In the genomic region with DNA sequence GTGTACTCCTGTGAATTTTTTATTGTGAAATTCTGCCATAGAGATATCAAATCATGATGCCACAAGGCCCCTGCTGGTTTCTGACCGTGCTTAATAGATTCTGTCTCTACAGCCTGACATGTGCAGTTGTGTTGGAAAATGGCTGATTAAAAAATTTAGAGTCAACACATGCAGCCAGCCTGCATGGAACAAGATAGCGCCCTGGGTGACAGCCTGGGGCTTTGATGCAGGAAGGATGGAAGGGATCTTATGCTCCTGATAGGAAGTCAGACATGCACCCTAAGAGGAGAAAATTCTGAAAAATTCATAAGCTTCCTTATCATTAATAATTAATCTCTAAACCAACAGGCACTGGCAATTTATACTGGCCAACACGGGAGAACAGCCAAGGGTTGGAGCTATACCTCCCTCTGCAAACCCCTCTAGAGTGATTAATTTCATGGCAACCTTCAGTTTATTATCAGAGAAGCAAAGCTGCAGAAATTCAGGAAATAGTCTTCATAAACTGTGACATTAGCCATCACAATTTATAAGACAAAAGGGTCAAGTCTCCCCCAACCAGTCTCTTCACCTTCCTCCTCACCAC, we compare ENCODE assay signal across 16 cellular contexts.
DNase-seq lines count a peak whose midpoint lies in the region; ATAC-seq and TF ChIP-seq lines count a peak whose summit lies in the region.
"Had no signal": no experiment of that assay in that cellular context is flagged by ENCODE, and none has a peak within 500 bp of the region (broad histone marks: within the 10 kb centered on the region; RNA-seq: fewer than 3 reads in every experiment).

No MANE protein-coding gene starts in this region.

- DNase-seq in BE2C (peak; percentile 41), WTC11 (ENCODE audit: low spot score) (no peak), neural progenitor cell (ENCODE audit: low spot score) (no peak), DMS153 treated with DMSO at 0.1 percent for 48 hours (lab: John Stamatoyannopoulos, UW; ENCODE audit: unreplicated experiment) (no peak), T-helper 9 cell (no peak)
- DNase-seq: CD4-positive, alpha-beta memory T cell; DMS153; DND-41; GF-D8; GM23248 had no signal

- H3K9me3 Mint-ChIP-seq in WTC11: peaks cover 8% of the 10 kb centered on the region
- H3K9me3 Mint-ChIP-seq in neural progenitor cell: no peaks in the 10 kb centered on the region

- H3F3A ChIP-seq in DOHH2 (ENCODE audit: control insufficient read depth, insufficient read depth) (peaks cover 37% of the 10 kb centered on the region), neural progenitor cell (ENCODE audit: low read depth) (peaks cover 22% of the 10 kb centered on the region)

- H3K9me3 ChIP-seq in BE2C (no peaks in the 10 kb centered on the region), DOHH2 (ENCODE audit: control insufficient read depth, insufficient read depth, low read length) (no peaks in the 10 kb centered on the region), neural progenitor cell (ENCODE audit: low read depth) (no peaks in the 10 kb centered on the region)
- H3K9me3 ChIP-seq: HAP-1 had no signal

- H3K27me3 Mint-ChIP-seq in WTC11 (ENCODE audit: low read depth) (no peaks in the 10 kb centered on the region), neural progenitor cell (ENCODE audit: insufficient read depth, low read depth) (no peaks in the 10 kb centered on the region)

- TF ChIP-seq CTCF in BE2C (IDR thresholded peaks at IDR 0.05; ENCODE audit: low read depth, low read length) (no peak), DOHH2 (IDR thresholded peaks at IDR 0.05; ENCODE audit: low read depth, low read length, poor library complexity, severe bottlenecking) (no peak), WTC11 (IDR thresholded peaks at IDR 0.05) (no peak), neural progenitor cell (IDR thresholded peaks at IDR 0.05) (no peak)

- H3K4me3 Mint-ChIP-seq in WTC11: no peak overlapping the region
- peak overlapping the region; percentile 46 for H3K4me3 Mint-ChIP-seq in neural progenitor cell
- H3K4me3 Mint-ChIP-seq: B cell; CD4-positive, alpha-beta memory T cell; IgD-negative memory B cell had no signal

- H3K4me1 Mint-ChIP-seq in WTC11 (peaks cover 36% of the 10 kb centered on the region), neural progenitor cell (peaks cover 21% of the 10 kb centered on the region)
- H3K4me1 Mint-ChIP-seq: B cell; CD4-positive, alpha-beta memory T cell had no signal

- H3K79me2 ChIP-seq in DOHH2 (ENCODE audit: control insufficient read depth, low read length) (peaks cover 7% of the 10 kb centered on the region), neural progenitor cell (ENCODE audit: low read depth) (no peaks in the 10 kb centered on the region)

- no peaks in the 10 kb centered on the region for H3K36me3 ChIP-seq in BE2C
- H3K36me3 ChIP-seq in DOHH2 (ENCODE audit: control insufficient read depth, low read length): peaks cover 15% of the 10 kb centered on the region
- H3K36me3 ChIP-seq in neural progenitor cell: no peaks in the 10 kb centered on the region
- H3K36me3 ChIP-seq: HAP-1 had no signal

- H3K4me3 ChIP-seq in BE2C (ENCODE audit: low read depth, low read length): no peak overlapping the region
- H3K4me3 ChIP-seq in DOHH2 (ENCODE audit: low read length): no peak overlapping the region
- no peak overlapping the region for H3K4me3 ChIP-seq in neural progenitor cell
- H3K4me3 ChIP-seq: GM23248, HAP-1 had no signal

- H3K9me2 ChIP-seq in DOHH2 (replicated peaks; ENCODE audit: control insufficient read depth, low read length): no peaks in the 10 kb centered on the region; the same call in 1 of the 2 replicates

- no peak overlapping the region for H2AFZ ChIP-seq in neural progenitor cell (replicated peaks)
- H2AFZ ChIP-seq: GM23248 had no signal

- POLR2A ChIA-PET in WTC11 (lab: Charles Lee): no interaction called here

- H4K20me1 ChIP-seq in DOHH2 (ENCODE audit: control insufficient read depth, insufficient read depth, low read depth, low read length): no peaks in the 10 kb centered on the region
- H4K20me1 ChIP-seq in neural progenitor cell (ENCODE audit: low read depth): no peaks in the 10 kb centered on the region

- H3K4me1 ChIP-seq in BE2C: peaks cover 17% of the 10 kb centered on the region
- H3K4me1 ChIP-seq in DOHH2 (ENCODE audit: control insufficient read depth, low read length): peaks cover 73% of the 10 kb centered on the region
- peaks cover 40% of the 10 kb centered on the region for H3K4me1 ChIP-seq in neural progenitor cell
- H3K4me1 ChIP-seq: HAP-1 had no signal

- H3K9ac ChIP-seq in neural progenitor cell: no peak overlapping the region
- H3K9ac ChIP-seq: GM23248 had no signal

- H3K27ac ChIP-seq in DOHH2 (ENCODE audit: low read depth, low read length) (no peak overlapping the region), neural progenitor cell (peak overlapping the region; percentile 27)
- H3K27ac ChIP-seq: C4-2B, GM23248 had no signal

- CTCF ChIA-PET in WTC11 (lab: Charles Lee): interaction anchor here (0.9 kb wide), 1 partner anchor 9 kb away, joined by 6 read pairs; no protein-coding TSS in a partner anchor

- ATAC-seq in WTC11: no peak
- ATAC-seq in GM21515 (IDR thresholded peaks at IDR 0.05; ENCODE audit: unreplicated experiment): no peak

- H3K36me3 Mint-ChIP-seq in WTC11 (no peaks in the 10 kb centered on the region; the same call in 1 of the 2 replicates), neural progenitor cell (no peaks in the 10 kb centered on the region)
- H3K36me3 Mint-ChIP-seq: CD4-positive, alpha-beta memory T cell had no signal

- H3K27me3 ChIP-seq in BE2C (no peaks in the 10 kb centered on the region), DOHH2 (ENCODE audit: control insufficient read depth, low read length) (no peaks in the 10 kb centered on the region), neural progenitor cell (no peaks in the 10 kb centered on the region)

- H3K27ac Mint-ChIP-seq in WTC11: peak overlapping the region; percentile 0; the same call in 1 of the 2 replicates
- no peak overlapping the region for H3K27ac Mint-ChIP-seq in neural progenitor cell
- H3K27ac Mint-ChIP-seq: B cell; CD4-positive, alpha-beta memory T cell; IgD-negative memory B cell had no signal

- H3K4me2 ChIP-seq in DOHH2 (ENCODE audit: low read length): 0 out of 2 replicates have a peak overlapping the region, but pooled peaks have one; percentile 77
- peak overlapping the region; percentile 56 for H3K4me2 ChIP-seq in neural progenitor cell

TF ChIP-seq in WTC11, 78 proteins besides CTCF, POLR2A, EP300 and RAD21 (continues in another document):
- TF ChIP-seq, protein P1, sequence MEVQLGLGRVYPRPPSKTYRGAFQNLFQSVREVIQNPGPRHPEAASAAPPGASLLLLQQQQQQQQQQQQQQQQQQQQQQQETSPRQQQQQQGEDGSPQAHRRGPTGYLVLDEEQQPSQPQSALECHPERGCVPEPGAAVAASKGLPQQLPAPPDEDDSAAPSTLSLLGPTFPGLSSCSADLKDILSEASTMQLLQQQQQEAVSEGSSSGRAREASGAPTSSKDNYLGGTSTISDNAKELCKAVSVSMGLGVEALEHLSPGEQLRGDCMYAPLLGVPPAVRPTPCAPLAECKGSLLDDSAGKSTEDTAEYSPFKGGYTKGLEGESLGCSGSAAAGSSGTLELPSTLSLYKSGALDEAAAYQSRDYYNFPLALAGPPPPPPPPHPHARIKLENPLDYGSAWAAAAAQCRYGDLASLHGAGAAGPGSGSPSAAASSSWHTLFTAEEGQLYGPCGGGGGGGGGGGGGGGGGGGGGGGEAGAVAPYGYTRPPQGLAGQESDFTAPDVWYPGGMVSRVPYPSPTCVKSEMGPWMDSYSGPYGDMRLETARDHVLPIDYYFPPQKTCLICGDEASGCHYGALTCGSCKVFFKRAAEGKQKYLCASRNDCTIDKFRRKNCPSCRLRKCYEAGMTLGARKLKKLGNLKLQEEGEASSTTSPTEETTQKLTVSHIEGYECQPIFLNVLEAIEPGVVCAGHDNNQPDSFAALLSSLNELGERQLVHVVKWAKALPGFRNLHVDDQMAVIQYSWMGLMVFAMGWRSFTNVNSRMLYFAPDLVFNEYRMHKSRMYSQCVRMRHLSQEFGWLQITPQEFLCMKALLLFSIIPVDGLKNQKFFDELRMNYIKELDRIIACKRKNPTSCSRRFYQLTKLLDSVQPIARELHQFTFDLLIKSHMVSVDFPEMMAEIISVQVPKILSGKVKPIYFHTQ (CRISPR knock-in tag; IDR thresholded peaks at IDR 0.05): no peak
- TF ChIP-seq, protein P2, sequence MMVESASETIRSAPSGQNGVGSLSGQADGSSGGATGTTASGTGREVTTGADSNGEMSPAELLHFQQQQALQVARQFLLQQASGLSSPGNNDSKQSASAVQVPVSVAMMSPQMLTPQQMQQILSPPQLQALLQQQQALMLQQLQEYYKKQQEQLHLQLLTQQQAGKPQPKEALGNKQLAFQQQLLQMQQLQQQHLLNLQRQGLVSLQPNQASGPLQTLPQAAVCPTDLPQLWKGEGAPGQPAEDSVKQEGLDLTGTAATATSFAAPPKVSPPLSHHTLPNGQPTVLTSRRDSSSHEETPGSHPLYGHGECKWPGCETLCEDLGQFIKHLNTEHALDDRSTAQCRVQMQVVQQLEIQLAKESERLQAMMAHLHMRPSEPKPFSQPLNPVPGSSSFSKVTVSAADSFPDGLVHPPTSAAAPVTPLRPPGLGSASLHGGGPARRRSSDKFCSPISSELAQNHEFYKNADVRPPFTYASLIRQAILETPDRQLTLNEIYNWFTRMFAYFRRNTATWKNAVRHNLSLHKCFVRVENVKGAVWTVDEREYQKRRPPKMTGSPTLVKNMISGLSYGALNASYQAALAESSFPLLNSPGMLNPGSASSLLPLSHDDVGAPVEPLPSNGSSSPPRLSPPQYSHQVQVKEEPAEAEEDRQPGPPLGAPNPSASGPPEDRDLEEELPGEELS (CRISPR knock-in tag; IDR thresholded peaks at IDR 0.05): no peak
- TF ChIP-seq, protein P3, sequence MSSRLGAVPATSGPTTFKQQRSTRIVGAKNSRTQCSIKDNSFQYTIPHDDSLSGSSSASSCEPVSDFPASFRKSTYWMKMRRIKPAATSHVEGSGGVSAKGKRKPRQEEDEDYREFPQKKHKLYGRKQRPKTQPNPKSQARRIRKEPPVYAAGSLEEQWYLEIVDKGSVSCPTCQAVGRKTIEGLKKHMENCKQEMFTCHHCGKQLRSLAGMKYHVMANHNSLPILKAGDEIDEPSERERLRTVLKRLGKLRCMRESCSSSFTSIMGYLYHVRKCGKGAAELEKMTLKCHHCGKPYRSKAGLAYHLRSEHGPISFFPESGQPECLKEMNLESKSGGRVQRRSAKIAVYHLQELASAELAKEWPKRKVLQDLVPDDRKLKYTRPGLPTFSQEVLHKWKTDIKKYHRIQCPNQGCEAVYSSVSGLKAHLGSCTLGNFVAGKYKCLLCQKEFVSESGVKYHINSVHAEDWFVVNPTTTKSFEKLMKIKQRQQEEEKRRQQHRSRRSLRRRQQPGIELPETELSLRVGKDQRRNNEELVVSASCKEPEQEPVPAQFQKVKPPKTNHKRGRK (CRISPR knock-in tag; IDR thresholded peaks at IDR 0.05; ENCODE audit: borderline replicate concordance): no peak
- TF ChIP-seq PRRX2 (CRISPR knock-in tag; IDR thresholded peaks at IDR 0.05): no peak
- TF ChIP-seq CREB1 (CRISPR knock-in tag; IDR thresholded peaks at IDR 0.05): no peak
- no peak for TF ChIP-seq NR3C1 (CRISPR knock-in tag; conservative IDR thresholded peaks at IDR 0.05; ENCODE audit: low read depth)
- TF ChIP-seq NFYB (CRISPR knock-in tag; conservative IDR thresholded peaks at IDR 0.05; ENCODE audit: low read depth): no peak
